ENCODE assay signal across 9 cellular contexts in genomic region chr19:16062789-16063188, GRCh38. TPM values are rescaled to one million over a fixed set of nuclear protein-coding genes. Genes with fewer than 3 reads are reported as not detected.
DNase-seq lines count a peak whose midpoint lies in the region; ATAC-seq, FAIRE-seq and TF ChIP-seq lines count a peak whose summit lies in the region.
"Had no signal": no experiment of that assay in that cellular context is flagged by ENCODE, and none has a peak within 500 bp of the region (broad histone marks: within the 10 kb centered on the region; RNA-seq: fewer than 3 reads in every experiment).

No MANE protein-coding gene starts in this region.

- H3K27me3 ChIP-seq in PC-3 (ENCODE audit: low read length) (no peaks in the 10 kb centered on the region), small intestine (ENCODE audit: control insufficient read depth in 2 of 2, insufficient read depth in 2 of 2, low read length in 2 of 2) (no peaks in the 10 kb centered on the region)

- H3K36me3 Mint-ChIP-seq in activated T-cell treated with anti-CD3 and anti-CD28 coated beads, Interleukin-2, amount 50 U/mL, for 72 hours (ENCODE audit: insufficient read depth in 2 of 2): peaks cover 1 to 3% of the 10 kb centered on the region in 2 donors

- peaks cover 43% of the 10 kb centered on the region for H3K4me1 Mint-ChIP-seq in activated T-cell treated with anti-CD3 and anti-CD28 coated beads, Interleukin-2, amount 50 U/mL, for 72 hours (ENCODE audit: low read depth)

- no peak overlapping the region for H3K9ac ChIP-seq in PC-3 (ENCODE audit: low read length)

- no peak overlapping the region for H3K27ac Mint-ChIP-seq in activated T-cell treated with anti-CD3 and anti-CD28 coated beads, Interleukin-2, amount 50 U/mL, for 72 hours

- peaks cover 0 to 1% of the 10 kb centered on the region in 2 donors for H3K9me3 Mint-ChIP-seq in activated T-cell treated with anti-CD3 and anti-CD28 coated beads, Interleukin-2, amount 50 U/mL, for 72 hours

- H3K27me3 Mint-ChIP-seq in activated T-cell treated with anti-CD3 and anti-CD28 coated beads, Interleukin-2, amount 50 U/mL, for 72 hours (ENCODE audit: low read depth): no peaks in the 10 kb centered on the region

- H3K9me2 ChIP-seq in PC-3 (replicated peaks; ENCODE audit: low read length): no peaks in the 10 kb centered on the region

- whole genome bisulfite sequencing in small intestine, 3 donors: 59 to 80% (median 71%) methylated on average over 2 of the region's 2 CpGs

- FAIRE-seq in small intestine (lab: Jason Lieb, UNC): no peak
- FAIRE-seq: colon had no signal

- H3F3A ChIP-seq in PC-3 (ENCODE audit: low read length, unreplicated experiment): peaks cover 7% of the 10 kb centered on the region

- CTCF ChIA-PET in PC-3 (lab: Charles Lee): interaction anchor here (1.0 to 1.3 kb wide), 2 partner anchors 21 to 37 kb away, joined by 5 to 6 read pairs; no protein-coding TSS in a partner anchor

- H3K4me2 ChIP-seq in PC-3 (ENCODE audit: low read length): no peak overlapping the region

- peaks cover 11% of the 10 kb centered on the region for H3K79me2 ChIP-seq in PC-3 (ENCODE audit: low read length)

- BruUV-seq in PC-3 (replicated peaks; lab: Mats Ljungman, UMichigan): no TSS peak

- 0 out of 2 replicates have a peak, but pooled peaks cover 3% of the 10 kb centered on the region for H3K9me3 ChIP-seq in PC-3 (ENCODE audit: low read length)
- no peaks in the 10 kb centered on the region for H3K9me3 ChIP-seq in small intestine (ENCODE audit: control insufficient read depth, low read depth)

- TF ChIP-seq CTCF in PC-3 (conservative IDR thresholded peaks at IDR 0.05; ENCODE audit: low read depth, low read length): peak; percentile 89

- H3K4me3 ChIP-seq in PC-3 (ENCODE audit: low read length) (no peak overlapping the region), small intestine (ENCODE audit: low read depth in 1 of 2, low read length in 2 of 2) (no peak overlapping the region)

- H3K36me3 ChIP-seq in PC-3 (ENCODE audit: low read depth, low read length) (no peaks in the 10 kb centered on the region), small intestine (ENCODE audit: control insufficient read depth in 2 of 2, insufficient read depth in 2 of 2, low read length in 2 of 2) (no peaks in the 10 kb centered on the region)

- H2AFZ ChIP-seq in PC-3 (ENCODE audit: low read length): no peak overlapping the region

- DNase-seq in NK-92 treated with Interleukin-12 subunit alpha and Interleukin-12 subunit beta, amount 100 ng/mL, for 24 hours (lab: John Stamatoyannopoulos, UW): peak; percentile 14
- DNase-seq in NK-92 (lab: John Stamatoyannopoulos, UW; ENCODE audit: unreplicated experiment): no peak
- DNase-seq in PC-3: peak; percentile 73
- peak; percentile 58 to 74 for DNase-seq in activated T-cell treated with anti-CD3 and anti-CD28 coated beads, Interleukin-2, amount 50 U/mL, for 72 hours
- peak; percentile 80 for DNase-seq in germinal center (ENCODE audit: low spot score)
- DNase-seq in small intestine: peak; percentile 68

- POLR2A ChIA-PET in PC-3 (lab: Charles Lee; ENCODE audit: unreplicated experiment): no interaction called here

- intact Hi-C loops in PC-3 (cut with micrococcal nuclease): no loop called here

- H3K27ac ChIP-seq in PC-3 (ENCODE audit: low read length): no peak overlapping the region
- no peak overlapping the region for H3K27ac ChIP-seq in small intestine (ENCODE audit: low read depth in 1 of 2, low read length in 1 of 2)

- H4K20me1 ChIP-seq in PC-3 (ENCODE audit: low read length): no peaks in the 10 kb centered on the region

- no peak overlapping the region for H3K4me3 Mint-ChIP-seq in activated T-cell treated with anti-CD3 and anti-CD28 coated beads, Interleukin-2, amount 50 U/mL, for 72 hours

- ATAC-seq in PC-3: no peak
- ATAC-seq in activated T-cell treated with anti-CD3 and anti-CD28 coated beads, Interleukin-2, amount 50 U/mL, for 72 hours (replicated peaks in 1 of 2): peak in 1 of 2 donors; percentile 13
- ATAC-seq in GM21619 (IDR thresholded peaks at IDR 0.05; ENCODE audit: unreplicated experiment): no peak
- no peak for ATAC-seq in HG03442 (IDR thresholded peaks at IDR 0.05; ENCODE audit: unreplicated experiment)

- H3K4me1 ChIP-seq in PC-3 (ENCODE audit: insufficient read depth, low read length) (peaks cover 6% of the 10 kb centered on the region), small intestine (ENCODE audit: control insufficient read depth in 2 of 2, insufficient read depth in 1 of 2, low read depth in 1 of 2, low read length in 1 of 2) (no peaks in the 10 kb centered on the region)

RNA-seq across cellular contexts. Expression of gene TPM4, which starts 13.5 kb away (rescaled TPM):
- total RNA-seq in PC-3 (2014; rRNA removed): 135 and 167 TPM in 2 replicates
- total RNA-seq in activated T-cell treated with anti-CD3 and anti-CD28 coated beads, Interleukin-2, amount 50 U/mL, for 72 hours: 100 to 1,000 TPM; 427 to 456 TPM
- 100 to 1,000 TPM; 135 to 238 (median 152) TPM for polyA plus RNA-seq in small intestine

RNA-seq across cellular contexts. Expression of gene RAB8A, which starts 48.9 kb away (rescaled TPM):
- total RNA-seq in PC-3 (2014; rRNA removed): 65.7 and 94.5 TPM in 2 replicates
- total RNA-seq in activated T-cell treated with anti-CD3 and anti-CD28 coated beads, Interleukin-2, amount 50 U/mL, for 72 hours: 10 to 100 TPM; 95.9 to 99.2 TPM
- polyA plus RNA-seq in small intestine: 100 to 1,000 TPM in 1 of 3 donors, 10 to 100 TPM in 2; 58.0 to 107 (median 82.7) TPM
